In genomic region chr2:127807678-127808353, GRCh38 we compare ENCODE assay signal across 12 cellular contexts. TPM values are rescaled to one million over a fixed set of nuclear protein-coding genes. Genes with fewer than 3 reads are reported as not detected.
DNase-seq lines count a peak whose midpoint lies in the region; ATAC-seq and TF ChIP-seq lines count a peak whose summit lies in the region.
"Had no signal": no experiment of that assay in that cellular context is flagged by ENCODE, and none has a peak within 500 bp of the region (broad histone marks: within the 10 kb centered on the region; RNA-seq: fewer than 3 reads in every experiment).

No MANE protein-coding gene starts in this region.

- BruUV-seq in MCF 10A (replicated peaks; lab: Mats Ljungman, UMichigan) = no TSS peak

- H3K4me3 Mint-ChIP-seq in MCF 10A (ENCODE audit: unreplicated experiment) (peak overlapping the region; percentile 61), activated B cell treated with CpG ODN at 0.5 μM for 24 hours (peak overlapping the region; percentile 21), immature natural killer cell (peak overlapping the region; percentile 43 to 71 (median 65))
- H3K4me3 Mint-ChIP-seq in stimulated activated naive CD8-positive, alpha-beta T cell treated with anti-CD3 and anti-CD28 coated beads, Interleukin-15, amount 100 ng/mL, for 72 hours = peak overlapping the region; percentile 63 to 73

- 82 to 90% methylated on average over 3 of the region's 3 CpGs for WGBS in sigmoid colon, 2 donors

- intact Hi-C loops in MCF 10A (cut with micrococcal nuclease) = no loop called here
- intact Hi-C loops in breast epithelium (cut with DNase I; ENCODE audit: low total_unique reads) = no loop called here
- intact Hi-C loops in activated B cell treated with CpG ODN at 0.5 μM for 24 hours (cut with micrococcal nuclease) = no loop called here
- intact Hi-C loops in sigmoid colon (cut with DNase I) = no loop called here

- H3K4me1 ChIP-seq in breast epithelium = peaks cover 0 to 4% of the 10 kb centered on the region in 2 donors
- peaks cover 0 to 57% (median 48%) of the 10 kb centered on the region in 4 donors for H3K4me1 ChIP-seq in sigmoid colon
- H3K4me1 ChIP-seq: BE2C had no signal

- H3K9me3 ChIP-seq in breast epithelium = no peaks in the 10 kb centered on the region
- H3K9me3 ChIP-seq in sigmoid colon = no peaks in the 10 kb centered on the region
- H3K9me3 ChIP-seq: BE2C had no signal

- H3K27me3 Mint-ChIP-seq in MCF 10A (ENCODE audit: insufficient read depth, unreplicated experiment) = no peaks in the 10 kb centered on the region
- no peaks in the 10 kb centered on the region for H3K27me3 Mint-ChIP-seq in activated B cell treated with CpG ODN at 0.5 μM for 24 hours
- H3K27me3 Mint-ChIP-seq in immature natural killer cell (ENCODE audit: low read depth in 3 of 3) = peaks cover 3 to 13% (median 11%) of the 10 kb centered on the region in 3 donors
- peaks cover 4% of the 10 kb centered on the region for H3K27me3 Mint-ChIP-seq in stimulated activated naive CD8-positive, alpha-beta T cell treated with anti-CD3 and anti-CD28 coated beads, Interleukin-15, amount 100 ng/mL, for 72 hours

- TF ChIP-seq POLR2A in breast epithelium (IDR thresholded peaks at IDR 0.05) (no peak), sigmoid colon (IDR thresholded peaks at IDR 0.05) (no peak)

- H3K4me1 Mint-ChIP-seq in MCF 10A (ENCODE audit: insufficient read depth, unreplicated experiment) (peaks cover 26% of the 10 kb centered on the region), activated B cell treated with CpG ODN at 0.5 μM for 24 hours (peaks cover 76% of the 10 kb centered on the region), immature natural killer cell (peaks cover 70 to 84% of the 10 kb centered on the region in 2 donors)
- H3K4me1 Mint-ChIP-seq in stimulated activated naive CD8-positive, alpha-beta T cell treated with anti-CD3 and anti-CD28 coated beads, Interleukin-15, amount 100 ng/mL, for 72 hours = peaks cover 72% of the 10 kb centered on the region

- H3K36me3 ChIP-seq in breast epithelium (no peaks in the 10 kb centered on the region), sigmoid colon (no peaks in the 10 kb centered on the region)
- H3K36me3 ChIP-seq: BE2C had no signal

- POLR2A ChIA-PET in MCF 10A (lab: Yijun Ruan, JAX) (interaction anchor here (1.4 to 4.2 kb wide), 3 partner anchors 35 to 52 kb away, joined by 4 to 32 read pairs (median 5); no protein-coding TSS in a partner anchor), activated B cell treated with CpG ODN at 0.5 μM for 24 hours (lab: Charles Lee) (interaction anchor here (0.6 kb wide), 1 partner anchor 20 kb away, joined by 9 read pairs; no protein-coding TSS in a partner anchor)

- peak overlapping the region; percentile 31 for H3K27ac Mint-ChIP-seq in MCF 10A (ENCODE audit: low read depth, unreplicated experiment)
- H3K27ac Mint-ChIP-seq in activated B cell treated with CpG ODN at 0.5 μM for 24 hours = no peak overlapping the region
- peak overlapping the region; percentile 11 to 76 (median 56) for H3K27ac Mint-ChIP-seq in immature natural killer cell
- peak overlapping the region; percentile 33 to 72 for H3K27ac Mint-ChIP-seq in stimulated activated naive CD8-positive, alpha-beta T cell treated with anti-CD3 and anti-CD28 coated beads, Interleukin-15, amount 100 ng/mL, for 72 hours

- peaks cover 35% of the 10 kb centered on the region for H3K36me3 Mint-ChIP-seq in MCF 10A (ENCODE audit: insufficient read depth, unreplicated experiment)
- peaks cover 41% of the 10 kb centered on the region for H3K36me3 Mint-ChIP-seq in activated B cell treated with CpG ODN at 0.5 μM for 24 hours (ENCODE audit: low read depth)
- H3K36me3 Mint-ChIP-seq in immature natural killer cell = no peaks in the 10 kb centered on the region

- no peak overlapping the region for H3K4me3 ChIP-seq in breast epithelium
- H3K4me3 ChIP-seq in sigmoid colon = no peak overlapping the region

- TF ChIP-seq CTCF in MCF 10A (IDR thresholded peaks at IDR 0.05; ENCODE audit: unreplicated experiment) = no peak
- no peak for TF ChIP-seq CTCF in breast epithelium (IDR thresholded peaks at IDR 0.05)
- TF ChIP-seq CTCF in activated B cell treated with CpG ODN at 0.5 μM for 24 hours (IDR thresholded peaks at IDR 0.05) = no peak
- TF ChIP-seq CTCF in sigmoid colon (IDR thresholded peaks at IDR 0.05) = no peak

- CTCF ChIA-PET in MCF 10A (lab: Yijun Ruan, JAX) (interaction anchor here (0.6 to 0.7 kb wide), 2 partner anchors 93 to 220 kb away, joined by 3 to 4 read pairs; partner anchors contain the start of gene SAP130), activated B cell treated with CpG ODN at 0.5 μM for 24 hours (lab: Charles Lee) (no interaction called here)

- TF ChIP-seq EP300 in sigmoid colon (IDR thresholded peaks at IDR 0.05) = no peak

- no peak for ATAC-seq in activated B cell treated with CpG ODN at 0.5 μM for 24 hours (ENCODE audit: low read depth)
- ATAC-seq in stimulated activated naive CD8-positive, alpha-beta T cell treated with anti-CD3 and anti-CD28 coated beads, Interleukin-15, amount 100 ng/mL, for 72 hours = no peak

- DNase-seq in MCF 10A (ENCODE audit: unreplicated experiment) (no peak), breast epithelium (ENCODE audit: low spot score in 2 of 2) (no peak), activated B cell treated with CpG ODN at 0.5 μM for 24 hours (no peak), immature natural killer cell (no peak), sigmoid colon (no peak), amniotic stem cell (lab: John Stamatoyannopoulos, UW) (no peak)
- DNase-seq in stimulated activated naive CD8-positive, alpha-beta T cell treated with anti-CD3 and anti-CD28 coated beads, Interleukin-15, amount 100 ng/mL, for 72 hours = no peak
- no peak for DNase-seq in stimulated activated CD4-positive, alpha-beta T cell treated with anti-CD3 and anti-CD28 coated beads, Interleukin-2, amount 100 ng/mL, for 48 hours
- DNase-seq: BE2C, cortex of kidney, NCI-H1105 treated with DMSO at 0.1 percent for 48 hours, NCI-H526 treated with DMSO at 0.1 percent for 48 hours had no signal

- no peaks in the 10 kb centered on the region for H3K9me3 Mint-ChIP-seq in MCF 10A (ENCODE audit: unreplicated experiment)
- no peaks in the 10 kb centered on the region for H3K9me3 Mint-ChIP-seq in activated B cell treated with CpG ODN at 0.5 μM for 24 hours
- H3K9me3 Mint-ChIP-seq in immature natural killer cell = no peaks in the 10 kb centered on the region
- no peaks in the 10 kb centered on the region for H3K9me3 Mint-ChIP-seq in stimulated activated naive CD8-positive, alpha-beta T cell treated with anti-CD3 and anti-CD28 coated beads, Interleukin-15, amount 100 ng/mL, for 72 hours

- H3K27ac ChIP-seq in breast epithelium (no peak overlapping the region), sigmoid colon (no peak overlapping the region)

- no peaks in the 10 kb centered on the region for H3K27me3 ChIP-seq in breast epithelium
- no peaks in the 10 kb centered on the region for H3K27me3 ChIP-seq in sigmoid colon
- H3K27me3 ChIP-seq: BE2C had no signal

RNA-seq across cellular contexts. Expression of gene WDR33, which starts 3.2 kb away (rescaled TPM):
- total RNA-seq in MCF 10A (2022) (46.7 and 50.0 TPM in 2 replicates), breast epithelium (10 to 100 TPM; 49.4 to 83.3 (median 50.1) TPM), activated B cell treated with CpG ODN at 0.5 μM for 24 hours (83.0 and 93.0 TPM in 2 replicates), sigmoid colon (10 to 100 TPM; 37.8 to 45.2 (median 44.3) TPM)
- polyA plus RNA-seq in immature natural killer cell (10 to 100 TPM; 18.6 to 49.8 (median 22.6) TPM), sigmoid colon (10 to 100 TPM in 2 of 3 donors, 1 to 10 TPM in 1; 8.3 to 16.1 (median 10.8) TPM)

RNA-seq across cellular contexts. Expression of gene POLR2D, which starts 50.1 kb away (rescaled TPM):
- 31.0 and 34.3 TPM in 2 replicates for total RNA-seq in MCF 10A (2022)
- total RNA-seq in breast epithelium = 10 to 100 TPM in 2 of 3 donors, 1 to 10 TPM in 1; 8.3 to 16.1 (median 12.0) TPM
- 41.5 and 41.7 TPM in 2 replicates for total RNA-seq in activated B cell treated with CpG ODN at 0.5 μM for 24 hours
- polyA plus RNA-seq in immature natural killer cell = 10 to 100 TPM; 35.8 to 41.3 (median 35.9) TPM
- total RNA-seq in sigmoid colon = 10 to 100 TPM in 3 of 4 donors, 1 to 10 TPM in 1; 9.7 to 12.9 (median 12.3) TPM
- 10 to 100 TPM in 2 of 3 donors, 1 to 10 TPM in 1; 9.9 to 18.8 (median 10.8) TPM for polyA plus RNA-seq in sigmoid colon
